ENCODE assay signal across 8 cellular contexts in the genomic region with DNA sequence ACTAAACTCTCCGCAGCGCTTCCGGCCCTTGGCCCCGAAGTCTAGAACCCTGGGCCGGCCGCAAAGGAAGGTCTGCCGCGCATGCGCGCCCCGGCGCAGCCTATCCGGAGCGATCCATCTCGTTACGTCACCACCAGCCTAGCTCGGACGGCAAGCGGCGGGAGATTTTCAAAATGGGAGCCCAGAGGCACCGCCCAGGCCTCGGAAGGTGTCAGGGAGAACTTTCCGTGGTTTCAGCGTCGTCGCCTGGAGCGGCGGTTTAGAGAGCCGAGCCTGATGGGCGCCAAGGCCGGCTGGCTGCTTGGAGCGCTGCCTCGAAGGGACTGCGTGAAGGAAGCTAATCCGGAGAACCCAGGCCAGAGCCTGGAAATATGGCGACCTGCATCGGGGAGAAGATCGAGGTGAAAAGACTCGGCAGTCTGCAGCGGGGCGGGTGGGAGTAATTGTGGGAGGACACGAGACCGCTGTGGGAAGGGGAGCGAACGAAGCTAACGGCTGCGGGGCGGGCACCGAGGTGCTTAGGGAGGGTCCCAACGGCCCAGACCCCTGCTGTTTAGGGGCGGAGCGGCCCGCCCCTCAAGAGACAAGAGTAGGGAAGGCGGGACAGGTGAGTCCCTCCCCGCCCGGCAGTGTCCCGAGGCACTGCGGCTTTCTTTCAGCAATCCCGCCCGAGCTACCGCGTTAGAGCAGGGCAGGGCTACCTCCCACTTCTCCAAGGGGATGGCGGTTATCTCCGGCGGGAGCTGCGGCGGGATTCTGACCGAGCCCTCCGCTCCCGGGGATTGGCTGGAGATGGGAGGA.
A peak's percentile ranks its signal among the peaks of the same experiment; 100 is the strongest.
DNase-seq lines count a peak whose midpoint lies in the region; ATAC-seq and TF ChIP-seq lines count a peak whose summit lies in the region.

TSS of gene PLK4 (plus strand) at position 130 of the 801 bp plus-strand sequence. CDS start at position 372, 242 bp downstream.

- TF ChIP-seq RAD21 in Ishikawa (IDR thresholded peaks at IDR 0.05; ENCODE audit: low read depth), result no peak

- peak; percentile 25; the same call in 1 of the 2 replicates for TF ChIP-seq EP300 in Ishikawa (IDR thresholded peaks at IDR 0.05; ENCODE audit: borderline replicate concordance)

- DNase-seq in DMS153 treated with DMSO at 0.1 percent for 48 hours (lab: John Stamatoyannopoulos, UW; ENCODE audit: unreplicated experiment), result peak; percentile 96
- peak; percentile 66 for DNase-seq in OCI-M2 (lab: John Stamatoyannopoulos, UW; ENCODE audit: unreplicated experiment)
- DNase-seq in activated T-cell treated with anti-CD3 and anti-CD28 coated beads for 24 hours (ENCODE audit: low read depth), result peak; percentile 93
- peak; percentile 95 for DNase-seq in epithelial cell of esophagus (ENCODE audit: low read depth)
- DNase-seq in middle frontal gyrus (ENCODE audit: extremely low spot score, low spot score), result peak; percentile 88
- peak; percentile 88 to 90 for DNase-seq in stimulated activated CD8-positive, alpha-beta memory T cell treated with anti-CD3 and anti-CD28 coated beads, Interleukin-2, amount 100 ng/mL, for 1 hour (ENCODE audit: low read depth in 2 of 2)

- peak within 1 kb of the TSS; percentile 92 for H3K4me3 ChIP-seq in epithelial cell of esophagus (ENCODE audit: low read length)

- no peak for TF ChIP-seq CTCF in epithelial cell of esophagus (IDR thresholded peaks at IDR 0.05; ENCODE audit: insufficient read depth, low read depth, low read length, missing control alignments)

- ATAC-seq in GM21619 (IDR thresholded peaks at IDR 0.05; ENCODE audit: unreplicated experiment), result peak; percentile 93

TF ChIP-seq in Ishikawa, 13 proteins besides CTCF, POLR2A, EP300 and RAD21:
- TF ChIP-seq FOXM1 (IDR thresholded peaks at IDR 0.05; ENCODE audit: borderline replicate concordance, low read depth), result peak; percentile 58; the same call in 1 of the 2 replicates
- peak; percentile 86 for TF ChIP-seq YY1 (IDR thresholded peaks at IDR 0.05; ENCODE audit: low read depth)
- TF ChIP-seq REST (IDR thresholded peaks at IDR 0.05; ENCODE audit: low read depth), result no peak
- peak; percentile 57; the same call in 1 of the 2 replicates for TF ChIP-seq ZBTB7A (IDR thresholded peaks at IDR 0.05; ENCODE audit: low read depth)
- TF ChIP-seq NFIC (IDR thresholded peaks at IDR 0.05), result no peak; the same call in 1 of the 2 replicates
- no peak for TF ChIP-seq EGR1 (IDR thresholded peaks at IDR 0.05)
- peak; percentile 16; the same call in 1 of the 2 replicates for TF ChIP-seq TCF12 (IDR thresholded peaks at IDR 0.05; ENCODE audit: low read depth)
- 0 out of 2 replicates have a peak, but pooled peaks have one; percentile 28 for TF ChIP-seq CEBPB (IDR thresholded peaks at IDR 0.05)
- TF ChIP-seq, protein P1, sequence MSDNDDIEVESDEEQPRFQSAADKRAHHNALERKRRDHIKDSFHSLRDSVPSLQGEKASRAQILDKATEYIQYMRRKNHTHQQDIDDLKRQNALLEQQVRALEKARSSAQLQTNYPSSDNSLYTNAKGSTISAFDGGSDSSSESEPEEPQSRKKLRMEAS (IDR thresholded peaks at IDR 0.05), result peak; percentile 77
- peak; percentile 72 for TF ChIP-seq CREB1 (IDR thresholded peaks at IDR 0.05; ENCODE audit: low read depth)
- no peak for TF ChIP-seq TEAD4 (IDR thresholded peaks at IDR 0.05)
- TF ChIP-seq TAF1 (IDR thresholded peaks at IDR 0.05; ENCODE audit: low read depth), result peak; percentile 87
- TF ChIP-seq, protein P2, sequence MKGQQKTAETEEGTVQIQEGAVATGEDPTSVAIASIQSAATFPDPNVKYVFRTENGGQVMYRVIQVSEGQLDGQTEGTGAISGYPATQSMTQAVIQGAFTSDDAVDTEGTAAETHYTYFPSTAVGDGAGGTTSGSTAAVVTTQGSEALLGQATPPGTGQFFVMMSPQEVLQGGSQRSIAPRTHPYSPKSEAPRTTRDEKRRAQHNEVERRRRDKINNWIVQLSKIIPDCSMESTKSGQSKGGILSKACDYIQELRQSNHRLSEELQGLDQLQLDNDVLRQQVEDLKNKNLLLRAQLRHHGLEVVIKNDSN (IDR thresholded peaks at IDR 0.05), result no peak

Comparison
In these comparisons a context has a peak if more than half of its experiments do, and no peak if none do; other contexts are left out.
1. Peak in every context shown above with its lines: DNase-seq, ATAC-seq and H3K4me3 ChIP-seq.